In genomic region chr19:6772866-6773322, GRCh38 we compare ENCODE assay signal across 9 cellular contexts.
DNase-seq lines count a peak whose midpoint lies in the region; ATAC-seq and TF ChIP-seq lines count a peak whose summit lies in the region.
"Had no signal": no experiment of that assay in that cellular context is flagged by ENCODE, and none has a peak within 500 bp of the region (broad histone marks: within the 10 kb centered on the region; RNA-seq: fewer than 3 reads in every experiment).

No MANE protein-coding gene starts in this region.

- peaks cover 8 to 18% of the 10 kb centered on the region in 2 donors for H3K9me3 Mint-ChIP-seq in stimulated activated naive B cell treated with anti-CD40 and anti-IgM and Interleukin-4, amounts not matched to agents 10 μg/mL and 1 μg/mL and 100 μg/mL, for 72 hours

- peaks cover 19% of the 10 kb centered on the region for H3K4me1 ChIP-seq in effector memory CD4-positive, alpha-beta T cell (ENCODE audit: control insufficient read depth, insufficient read depth, low read length, poor library complexity, severe bottlenecking)

- H3K27ac ChIP-seq in HL-60 (replicated peaks) = peak overlapping the region; percentile 96
- H3K27ac ChIP-seq in effector memory CD4-positive, alpha-beta T cell (ENCODE audit: insufficient read depth, low read length, poor library complexity, severe bottlenecking) = peak overlapping the region; percentile 85

- ATAC-seq in GM18867 (IDR thresholded peaks at IDR 0.05; ENCODE audit: unreplicated experiment) = peak; percentile 8
- no peak for ATAC-seq in stimulated activated naive B cell treated with anti-CD40 and anti-IgM and Interleukin-4, amounts not matched to agents 10 μg/mL and 1 μg/mL and 100 μg/mL, for 72 hours (replicated peaks)

- H3K36me3 Mint-ChIP-seq in stimulated activated naive B cell treated with anti-CD40 and anti-IgM and Interleukin-4, amounts not matched to agents 10 μg/mL and 1 μg/mL and 100 μg/mL, for 72 hours = peaks cover 27 to 32% of the 10 kb centered on the region in 2 donors

- peak overlapping the region; percentile 92 to 94 for H3K4me3 Mint-ChIP-seq in stimulated activated naive B cell treated with anti-CD40 and anti-IgM and Interleukin-4, amounts not matched to agents 10 μg/mL and 1 μg/mL and 100 μg/mL, for 72 hours

- H3K27me3 Mint-ChIP-seq in stimulated activated naive B cell treated with anti-CD40 and anti-IgM and Interleukin-4, amounts not matched to agents 10 μg/mL and 1 μg/mL and 100 μg/mL, for 72 hours = no peaks in the 10 kb centered on the region

- H3K36me3 ChIP-seq in effector memory CD4-positive, alpha-beta T cell (ENCODE audit: control insufficient read depth, insufficient read depth, low read length) = peaks cover 23% of the 10 kb centered on the region

- H3K27me3 ChIP-seq in HL-60 (ENCODE audit: insufficient read depth, poor library complexity, severe bottlenecking) = no peaks in the 10 kb centered on the region
- no peaks in the 10 kb centered on the region for H3K27me3 ChIP-seq in effector memory CD4-positive, alpha-beta T cell (replicated peaks; ENCODE audit: control insufficient read depth, insufficient read depth, low read length, poor library complexity, severe bottlenecking)

- peaks cover 42 to 59% of the 10 kb centered on the region in 2 donors for H3K4me1 Mint-ChIP-seq in stimulated activated naive B cell treated with anti-CD40 and anti-IgM and Interleukin-4, amounts not matched to agents 10 μg/mL and 1 μg/mL and 100 μg/mL, for 72 hours

- TF ChIP-seq CTCF in HL-60 (IDR thresholded peaks at IDR 0.05; ENCODE audit: insufficient read depth, low read length) = no peak

- no peaks in the 10 kb centered on the region for H3K9me3 ChIP-seq in effector memory CD4-positive, alpha-beta T cell (ENCODE audit: control insufficient read depth, low read length)

- H3K4me3 ChIP-seq in HL-60 (replicated peaks; ENCODE audit: insufficient read depth, low read length) = peak overlapping the region; percentile 87
- peak overlapping the region; percentile 90 for H3K4me3 ChIP-seq in effector memory CD4-positive, alpha-beta T cell (ENCODE audit: insufficient read depth, low read depth, low read length, poor library complexity, severe bottlenecking)

- DNase-seq in HL-60 (ENCODE audit: low read depth in 1 of 2, low spot score in 1 of 2) (no peak), NAMALWA (ENCODE audit: low spot score) (no peak), nucleus accumbens (lab: John Stamatoyannopoulos, UW) (no peak), GM19238 (ENCODE audit: insufficient read length, low spot score) (no peak)
- DNase-seq in effector memory CD4-positive, alpha-beta T cell = no peak
- no peak for DNase-seq in stimulated activated naive B cell treated with anti-CD40 and anti-IgM and Interleukin-4, amounts not matched to agents 10 μg/mL and 1 μg/mL and 100 μg/mL, for 72 hours
- DNase-seq: NCI-H1048, SW 1271 had no signal

- H3K27ac Mint-ChIP-seq in stimulated activated naive B cell treated with anti-CD40 and anti-IgM and Interleukin-4, amounts not matched to agents 10 μg/mL and 1 μg/mL and 100 μg/mL, for 72 hours = peak overlapping the region; percentile 98
